1 cellular context compared by ENCODE assay signal in genomic region chr2:207873794-207874193, GRCh38.
TF ChIP-seq lines count a peak whose summit lies in the region.

No MANE protein-coding gene starts in this region.

TF ChIP-seq in GM12878, 131 proteins besides CTCF, POLR2A, EP300 and RAD21 (continued from another document and continues in another):
- TF ChIP-seq ZNF687 (IDR thresholded peaks at IDR 0.05) (peak; percentile 65; the same call in 1 of the 2 replicates), NBN (IDR thresholded peaks at IDR 0.05) (0 out of 2 replicates have a peak, but pooled peaks have one; percentile 40), POLR2AphosphoS2 (IDR thresholded peaks at IDR 0.05; ENCODE audit: low read depth, low read length) (no peak), BCLAF1 (IDR thresholded peaks at IDR 0.05) (no peak), RB1 (IDR thresholded peaks at IDR 0.05; ENCODE audit: borderline replicate concordance) (no peak), NRF1 (conservative IDR thresholded peaks at IDR 0.05; ENCODE audit: low read depth, low read length) (no peak), JUND (IDR thresholded peaks at IDR 0.05; ENCODE audit: low read depth, low read length) (no peak), STAT3 (IDR thresholded peaks at IDR 0.05; ENCODE audit: low read depth, low read length) (no peak), ESRRA (IDR thresholded peaks at IDR 0.05; ENCODE audit: low read length) (no peak), ZBTB11 (CRISPR knock-in tag; IDR thresholded peaks at IDR 0.05) (no peak), CREM (IDR thresholded peaks at IDR 0.05; ENCODE audit: low read depth) (no peak), MEF2A (IDR thresholded peaks at IDR 0.05; ENCODE audit: insufficient read depth, low read depth, low read length) (no peak), RCOR1 (conservative IDR thresholded peaks at IDR 0.05; ENCODE audit: low read depth, low read length) (no peak), KLF5 (IDR thresholded peaks at IDR 0.05; ENCODE audit: partially characterized antibody) (no peak), TCF7 (IDR thresholded peaks at IDR 0.05; ENCODE audit: borderline replicate concordance) (no peak), IKZF1 (conservative IDR thresholded peaks at IDR 0.05) (peak; percentile 54), NR2F1 (conservative IDR thresholded peaks at IDR 0.05) (no peak), ATF7 (IDR thresholded peaks at IDR 0.05; ENCODE audit: low read depth) (peak; percentile 20; the same call in 1 of the 2 replicates), MTA2 (IDR thresholded peaks at IDR 0.05; ENCODE audit: low read depth) (peak; percentile 70), PKNOX1 (IDR thresholded peaks at IDR 0.05) (no peak), ZNF592 (IDR thresholded peaks at IDR 0.05) (no peak), SUPT20H (IDR thresholded peaks at IDR 0.05; ENCODE audit: borderline replicate concordance, control insufficient read depth, low read depth, low read length) (no peak), TBL1XR1 (IDR thresholded peaks at IDR 0.05; ENCODE audit: low read depth, low read length) (no peak), MTA3 (IDR thresholded peaks at IDR 0.05; ENCODE audit: borderline replicate concordance, low read length) (no peak), TARDBP (IDR thresholded peaks at IDR 0.05; ENCODE audit: borderline replicate concordance) (no peak), ZNF217 (IDR thresholded peaks at IDR 0.05) (0 out of 2 replicates have a peak, but pooled peaks have one; percentile 22), GATAD2B (conservative IDR thresholded peaks at IDR 0.05; ENCODE audit: low read depth) (no peak), MEF2B (IDR thresholded peaks at IDR 0.05; ENCODE audit: partially characterized antibody, poor library complexity, severe bottlenecking) (peak; percentile 31), MYB (IDR thresholded peaks at IDR 0.05; ENCODE audit: borderline replicate concordance, low read depth, low read length) (no peak), RUNX3 (IDR thresholded peaks at IDR 0.05; ENCODE audit: low read length) (peak; percentile 46; the same call in 1 of the 2 replicates), SPI1 (IDR thresholded peaks at IDR 0.05; ENCODE audit: borderline replicate concordance, insufficient read depth, low read depth, low read length) (no peak), GABPA (IDR thresholded peaks at IDR 0.05; ENCODE audit: low read depth) (no peak), USF2 (IDR thresholded peaks at IDR 0.05; ENCODE audit: borderline replicate concordance, low read depth, low read length) (no peak), E2F4 (IDR thresholded peaks at IDR 0.05; ENCODE audit: low read depth, low read length) (no peak), NFXL1 (IDR thresholded peaks at IDR 0.05; ENCODE audit: borderline replicate concordance) (no peak), ZNF24 (IDR thresholded peaks at IDR 0.05) (no peak), CEBPB (IDR thresholded peaks at IDR 0.05; ENCODE audit: borderline replicate concordance in 1 of 2, low read depth in 2 of 2, low read length in 2 of 2) (no peak), RFX5 (IDR thresholded peaks at IDR 0.05; ENCODE audit: low read depth, low read length) (no peak), SIX5 (IDR thresholded peaks at IDR 0.05; ENCODE audit: low read depth, low read length, severe bottlenecking) (no peak), ZZZ3 (IDR thresholded peaks at IDR 0.05; ENCODE audit: control insufficient read depth, insufficient read length, low read depth) (no peak), IKZF2 (IDR thresholded peaks at IDR 0.05) (peak; percentile 61 to 69; a peak in 3 of 4 replicates)
